ENCODE assay signal across 16 cellular contexts in the genomic region with DNA sequence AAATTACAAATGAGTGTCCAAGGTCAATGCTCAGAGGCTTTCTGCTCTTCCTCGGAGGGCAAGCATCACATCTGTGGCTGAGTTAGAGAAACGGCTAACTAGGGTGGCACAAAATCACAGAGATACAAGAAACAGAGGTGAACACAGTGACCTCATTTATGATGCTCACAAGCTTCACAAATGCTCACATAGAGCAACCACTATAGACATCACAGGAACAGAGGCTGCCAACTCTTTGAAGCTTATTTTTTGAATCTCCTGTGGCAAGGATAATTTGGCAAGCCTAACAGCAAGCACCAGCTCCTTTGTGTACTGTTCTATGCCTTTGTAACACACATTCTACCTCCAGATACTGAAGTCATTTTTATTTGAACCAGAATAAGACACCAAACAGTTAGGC.
"Had no signal": no experiment of that assay in that cellular context is flagged by ENCODE, and none has a peak within 500 bp of the region (broad histone marks: within the 10 kb centered on the region; RNA-seq: fewer than 3 reads in every experiment).

No MANE protein-coding gene starts in this region.

- H3K27ac ChIP-seq: left ventricle myocardium inferior, parathyroid adenoma, sigmoid colon, spleen, testis, upper lobe of left lung had no signal

- H3K36me3 Mint-ChIP-seq: activated naive CD8-positive, alpha-beta T cell treated with anti-CD3 and anti-CD28 coated beads, Interleukin-2, amount 10 ng/mL, durations not matched to agents 7 days and 5 days; naive thymus-derived CD4-positive, alpha-beta T cell had no signal

- H3K4me3 Mint-ChIP-seq: activated B cell treated with CpG ODN at 0.5 μM for 24 hours; activated CD4-positive, alpha-beta T cell treated with anti-CD3 and anti-CD28 coated beads, Interleukin-2, amount 10 ng/mL, durations not matched to agents 7 days and 5 days; activated naive CD8-positive, alpha-beta T cell treated with anti-CD3 and anti-CD28 coated beads, Interleukin-2, amount 10 ng/mL, durations not matched to agents 7 days and 5 days; effector memory CD8-positive, alpha-beta T cell; naive thymus-derived CD4-positive, alpha-beta T cell; stimulated activated naive CD8-positive, alpha-beta T cell treated with anti-CD3 and anti-CD28 coated beads, Interleukin-15, amount 100 ng/mL, for 72 hours had no signal

- H3K4me1 ChIP-seq: left ventricle myocardium inferior, parathyroid adenoma, sigmoid colon, spleen, testis, upper lobe of left lung had no signal

- H3K4me3 ChIP-seq: left ventricle myocardium inferior, mucosa of descending colon, sigmoid colon, spleen, testis, upper lobe of left lung had no signal

- DNase-seq: activated B cell treated with CpG ODN at 0.5 μM for 24 hours; activated CD4-positive, alpha-beta T cell treated with anti-CD3 and anti-CD28 coated beads, Interleukin-2, amount 10 ng/mL, durations not matched to agents 7 days and 5 days; activated naive CD4-positive, alpha-beta T cell; activated naive CD8-positive, alpha-beta T cell treated with anti-CD3 and anti-CD28 coated beads, Interleukin-2, amount 10 ng/mL, durations not matched to agents 7 days and 5 days; activated T-cell treated with anti-CD3 and anti-CD28 coated beads for 4 hours; effector memory CD8-positive, alpha-beta T cell; kidney; left ventricle myocardium inferior; mucosa of descending colon; naive thymus-derived CD4-positive, alpha-beta T cell; sigmoid colon; spleen; stimulated activated naive CD8-positive, alpha-beta T cell treated with anti-CD3 and anti-CD28 coated beads, Interleukin-15, amount 100 ng/mL, for 72 hours; upper lobe of left lung had no signal

- H3K79me2 ChIP-seq: parathyroid adenoma had no signal

- H3K9me3 ChIP-seq: left ventricle myocardium inferior, mucosa of descending colon, sigmoid colon, spleen, testis, upper lobe of left lung had no signal

- H3K36me3 ChIP-seq: left ventricle myocardium inferior, sigmoid colon, spleen, upper lobe of left lung had no signal

- H3K27me3 ChIP-seq: sigmoid colon, spleen, testis, upper lobe of left lung had no signal

- H3K27ac Mint-ChIP-seq: activated B cell treated with CpG ODN at 0.5 μM for 24 hours; activated CD4-positive, alpha-beta T cell treated with anti-CD3 and anti-CD28 coated beads, Interleukin-2, amount 10 ng/mL, durations not matched to agents 7 days and 5 days; activated naive CD8-positive, alpha-beta T cell treated with anti-CD3 and anti-CD28 coated beads, Interleukin-2, amount 10 ng/mL, durations not matched to agents 7 days and 5 days; effector memory CD8-positive, alpha-beta T cell; naive thymus-derived CD4-positive, alpha-beta T cell; stimulated activated naive CD8-positive, alpha-beta T cell treated with anti-CD3 and anti-CD28 coated beads, Interleukin-15, amount 100 ng/mL, for 72 hours had no signal

- H3K27me3 Mint-ChIP-seq: activated B cell treated with CpG ODN at 0.5 μM for 24 hours; activated CD4-positive, alpha-beta T cell treated with anti-CD3 and anti-CD28 coated beads, Interleukin-2, amount 10 ng/mL, durations not matched to agents 7 days and 5 days; effector memory CD8-positive, alpha-beta T cell; stimulated activated naive CD8-positive, alpha-beta T cell treated with anti-CD3 and anti-CD28 coated beads, Interleukin-15, amount 100 ng/mL, for 72 hours had no signal

- H3K9ac ChIP-seq: parathyroid adenoma had no signal

- ATAC-seq: effector memory CD8-positive, alpha-beta T cell; mucosa of descending colon; naive thymus-derived CD4-positive, alpha-beta T cell; stimulated activated naive CD8-positive, alpha-beta T cell treated with anti-CD3 and anti-CD28 coated beads, Interleukin-15, amount 100 ng/mL, for 72 hours had no signal

- H3K9me3 Mint-ChIP-seq: activated B cell treated with CpG ODN at 0.5 μM for 24 hours; activated CD4-positive, alpha-beta T cell treated with anti-CD3 and anti-CD28 coated beads, Interleukin-2, amount 10 ng/mL, durations not matched to agents 7 days and 5 days; activated naive CD8-positive, alpha-beta T cell treated with anti-CD3 and anti-CD28 coated beads, Interleukin-2, amount 10 ng/mL, durations not matched to agents 7 days and 5 days; effector memory CD8-positive, alpha-beta T cell; stimulated activated naive CD8-positive, alpha-beta T cell treated with anti-CD3 and anti-CD28 coated beads, Interleukin-15, amount 100 ng/mL, for 72 hours had no signal

- H3K4me1 Mint-ChIP-seq: activated CD4-positive, alpha-beta T cell treated with anti-CD3 and anti-CD28 coated beads, Interleukin-2, amount 10 ng/mL, durations not matched to agents 7 days and 5 days; activated naive CD8-positive, alpha-beta T cell treated with anti-CD3 and anti-CD28 coated beads, Interleukin-2, amount 10 ng/mL, durations not matched to agents 7 days and 5 days; naive thymus-derived CD4-positive, alpha-beta T cell; stimulated activated naive CD8-positive, alpha-beta T cell treated with anti-CD3 and anti-CD28 coated beads, Interleukin-15, amount 100 ng/mL, for 72 hours had no signal
